In the genomic region with DNA sequence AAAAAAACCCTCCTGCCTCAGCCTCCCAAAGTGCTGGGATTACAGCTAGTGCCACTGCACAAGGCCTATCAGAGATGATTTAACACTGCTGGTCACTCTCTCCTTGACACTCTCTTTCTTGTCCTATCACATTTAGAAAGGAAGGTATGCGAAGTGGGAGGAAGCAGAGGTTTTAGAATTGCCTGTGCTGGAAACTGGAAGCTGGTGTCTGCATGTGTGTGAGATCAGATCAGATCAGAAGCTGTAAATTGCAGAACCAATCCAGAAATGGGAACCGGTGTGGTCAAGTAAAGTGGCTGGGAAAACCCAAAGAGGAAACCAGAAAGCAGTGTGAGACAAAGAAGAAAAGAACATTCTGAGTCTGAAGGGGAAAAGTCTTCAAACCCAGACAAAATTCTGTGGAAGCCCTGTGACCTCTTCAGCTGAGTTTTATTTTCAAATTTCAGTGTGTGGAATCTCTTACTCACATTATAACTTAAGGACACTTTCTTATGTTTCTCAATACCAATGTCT, we compare ENCODE assay signal across 8 cellular contexts. TPM values are rescaled to one million over a fixed set of nuclear protein-coding genes. Genes with fewer than 3 reads are reported as not detected.
DNase-seq lines count a peak whose midpoint lies in the region; ATAC-seq and TF ChIP-seq lines count a peak whose summit lies in the region.

No MANE protein-coding gene starts in this region.

- no peak overlapping the region for H4K8ac ChIP-seq in neuronal stem cell (ENCODE audit: low read depth, low read length)

- no peaks in the 10 kb centered on the region for H3K79me1 ChIP-seq in neuronal stem cell (ENCODE audit: low read depth, low read length)

- peak; percentile 80 for ATAC-seq in HG02840 (IDR thresholded peaks at IDR 0.05; ENCODE audit: low FRiP score, unreplicated experiment)

- TSS peak; percentile 41 for BruUV-seq in PC-9 (replicated peaks; lab: Mats Ljungman, UMichigan)

- H3K9me3 ChIP-seq in PC-9 (ENCODE audit: insufficient read depth, low read depth) (no peaks in the 10 kb centered on the region), neuronal stem cell (replicated peaks in 1 of 2; ENCODE audit: control insufficient read depth in 2 of 2, insufficient read depth in 1 of 2, low read depth in 1 of 2, low read length in 2 of 2) (no peaks in the 10 kb centered on the region)
- no peaks in the 10 kb centered on the region for H3K9me3 ChIP-seq in CD8-positive, alpha-beta memory T cell (ENCODE audit: low read length)

- peaks cover 2% of the 10 kb centered on the region for H3K27me3 Mint-ChIP-seq in activated CD4-positive, alpha-beta T cell treated with anti-CD3 and anti-CD28 coated beads, Interleukin-2, amount 10 ng/mL, durations not matched to agents 24 days and 14 days
- peaks cover 10 to 33% of the 10 kb centered on the region in 2 donors for H3K27me3 Mint-ChIP-seq in CD8-positive, alpha-beta memory T cell

- no peak for TF ChIP-seq CTCF in PC-9 (conservative IDR thresholded peaks at IDR 0.05)

- H3K18ac ChIP-seq in neuronal stem cell (ENCODE audit: low read length) = no peak overlapping the region

- H3K27ac ChIP-seq in PC-9 (peak overlapping the region; percentile 76), neuronal stem cell (replicated peaks; ENCODE audit: low read length) (no peak overlapping the region)
- no peak overlapping the region for H3K27ac ChIP-seq in CD8-positive, alpha-beta memory T cell (ENCODE audit: low read depth, low read length)

- no peak overlapping the region for H4K91ac ChIP-seq in neuronal stem cell (ENCODE audit: low read depth, low read length, poor library complexity)

- intact Hi-C loops in activated CD4-positive, alpha-beta T cell treated with anti-CD3 and anti-CD28 coated beads, Interleukin-2, amount 10 ng/mL, durations not matched to agents 24 days and 14 days (cut with micrococcal nuclease) = loop anchor here (1.0 to 10.0 kb wide), 8 partner anchors 16 to 1186 kb away; a partner anchor contains a TSS
- intact Hi-C loops in PC-9 (cut with micrococcal nuclease; ENCODE audit: unreplicated experiment) = loop anchor here (5.0 kb wide), 1 partner anchor 44 kb away; no protein-coding TSS in a partner anchor

- H3K23ac ChIP-seq in neuronal stem cell (ENCODE audit: low read depth, low read length, poor library complexity) = no peak overlapping the region

- H3K27ac Mint-ChIP-seq in activated CD4-positive, alpha-beta T cell treated with anti-CD3 and anti-CD28 coated beads, Interleukin-2, amount 10 ng/mL, durations not matched to agents 24 days and 14 days = peak overlapping the region; percentile 93
- H3K27ac Mint-ChIP-seq in CD8-positive, alpha-beta memory T cell = peak overlapping the region in 3 of 8 donors; percentile 14 to 75 (median 43)

- no peak overlapping the region for H2AK5ac ChIP-seq in neuronal stem cell (ENCODE audit: low read depth, low read length)

- POLR2A ChIA-PET in PC-9 (lab: Charles Lee; ENCODE audit: unreplicated experiment) = interaction anchor here (0.6 kb wide), 1 partner anchor 34 kb away, joined by 9 read pairs; no protein-coding TSS in a partner anchor
- POLR2A ChIA-PET in CD8-positive, alpha-beta memory T cell (lab: Charles Lee) = no interaction called here

- no peaks in the 10 kb centered on the region for H3K9me2 ChIP-seq in PC-9 (ENCODE audit: insufficient read depth)

- peak overlapping the region; percentile 52 for H3K4me3 Mint-ChIP-seq in activated CD4-positive, alpha-beta T cell treated with anti-CD3 and anti-CD28 coated beads, Interleukin-2, amount 10 ng/mL, durations not matched to agents 24 days and 14 days
- H3K4me3 Mint-ChIP-seq in CD8-positive, alpha-beta memory T cell = no peak overlapping the region

- peaks cover 20% of the 10 kb centered on the region for H3F3A ChIP-seq in PC-9 (ENCODE audit: insufficient read depth, low read depth)

- H3K36me3 Mint-ChIP-seq in activated CD4-positive, alpha-beta T cell treated with anti-CD3 and anti-CD28 coated beads, Interleukin-2, amount 10 ng/mL, durations not matched to agents 24 days and 14 days (ENCODE audit: low read depth) = no peaks in the 10 kb centered on the region
- no peaks in the 10 kb centered on the region for H3K36me3 Mint-ChIP-seq in CD8-positive, alpha-beta memory T cell

- H3K4me3 ChIP-seq in PC-9 (no peak overlapping the region), neuronal stem cell (ENCODE audit: low read length in 2 of 2) (no peak overlapping the region)
- no peak overlapping the region for H3K4me3 ChIP-seq in CD8-positive, alpha-beta memory T cell (ENCODE audit: low read length)

- H3K4me2 ChIP-seq in PC-9 (peak overlapping the region; percentile 17), neuronal stem cell (ENCODE audit: insufficient read depth, low read length, poor library complexity, severe bottlenecking) (no peak overlapping the region)

- H3K36me3 ChIP-seq in PC-9 (ENCODE audit: low read depth) (no peaks in the 10 kb centered on the region), neuronal stem cell (replicated peaks in 1 of 2; ENCODE audit: control insufficient read depth in 2 of 2, insufficient read depth in 2 of 2, low read length in 2 of 2) (no peaks in the 10 kb centered on the region)
- H3K36me3 ChIP-seq in CD8-positive, alpha-beta memory T cell (ENCODE audit: insufficient read depth, low read length) = no peaks in the 10 kb centered on the region

- DNase-seq in activated CD4-positive, alpha-beta T cell treated with anti-CD3 and anti-CD28 coated beads, Interleukin-2, amount 10 ng/mL, durations not matched to agents 24 days and 14 days = peak; percentile 73
- no peak for DNase-seq in activated CD4-positive, alpha-beta T cell treated with anti-CD3 and anti-CD28 coated beads, Interleukin-2, amount 50 U/mL, for 1 hour
- no peak for DNase-seq in PC-9
- no peak for DNase-seq in neuronal stem cell (ENCODE audit: low spot score)
- DNase-seq in NCI-H1092 treated with DMSO at 0.1 percent for 48 hours (lab: John Stamatoyannopoulos, UW) = no peak
- DNase-seq in CD8-positive, alpha-beta memory T cell = no peak
- no peak for DNase-seq in NCI-H510A treated with DMSO at 0.1 percent for 48 hours (lab: John Stamatoyannopoulos, UW)

- H2BK12ac ChIP-seq in neuronal stem cell (ENCODE audit: low read length) = no peak overlapping the region

- no peak overlapping the region for H3K14ac ChIP-seq in neuronal stem cell (ENCODE audit: low read length)

- H3K9me3 Mint-ChIP-seq in activated CD4-positive, alpha-beta T cell treated with anti-CD3 and anti-CD28 coated beads, Interleukin-2, amount 10 ng/mL, durations not matched to agents 24 days and 14 days = peaks cover 10% of the 10 kb centered on the region
- no peaks in the 10 kb centered on the region for H3K9me3 Mint-ChIP-seq in CD8-positive, alpha-beta memory T cell

- H3K4me1 ChIP-seq in PC-9 (replicated peaks; ENCODE audit: insufficient read depth) (peaks cover 18% of the 10 kb centered on the region), neuronal stem cell (ENCODE audit: control insufficient read depth in 2 of 2, insufficient read depth in 1 of 2, low read depth in 1 of 2, low read length in 2 of 2) (peaks cover 0 to 5% of the 10 kb centered on the region in 2 donors)
- H3K4me1 ChIP-seq in CD8-positive, alpha-beta memory T cell (ENCODE audit: insufficient read depth, low read length) = no peaks in the 10 kb centered on the region

- H2BK120ac ChIP-seq in neuronal stem cell (ENCODE audit: low read depth, low read length) = no peak overlapping the region

- H3K9ac ChIP-seq in neuronal stem cell (ENCODE audit: low read depth, low read length, poor library complexity) = no peak overlapping the region

- no peaks in the 10 kb centered on the region for H3K27me3 ChIP-seq in PC-9 (ENCODE audit: insufficient read depth, low read depth)
- H3K27me3 ChIP-seq in neuronal stem cell (ENCODE audit: control insufficient read depth in 3 of 3, insufficient read depth in 3 of 3, low read depth in 1 of 3, low read length in 3 of 3) = no peaks in the 10 kb centered on the region
- no peaks in the 10 kb centered on the region for H3K27me3 ChIP-seq in CD8-positive, alpha-beta memory T cell (ENCODE audit: insufficient read depth, low read length, poor library complexity, severe bottlenecking)

- CTCF ChIA-PET in PC-9 (lab: Charles Lee) = no interaction called here
- CTCF ChIA-PET in CD8-positive, alpha-beta memory T cell (lab: Charles Lee) = no interaction called here

- H3K4me1 Mint-ChIP-seq in activated CD4-positive, alpha-beta T cell treated with anti-CD3 and anti-CD28 coated beads, Interleukin-2, amount 10 ng/mL, durations not matched to agents 24 days and 14 days = peaks cover 35% of the 10 kb centered on the region
- peaks cover 0 to 7% (median 2%) of the 10 kb centered on the region in 3 donors for H3K4me1 Mint-ChIP-seq in CD8-positive, alpha-beta memory T cell

- H3K4ac ChIP-seq in neuronal stem cell (ENCODE audit: low read length) = no peak overlapping the region

- no peak overlapping the region for H2BK15ac ChIP-seq in neuronal stem cell (ENCODE audit: low read length)

- no peaks in the 10 kb centered on the region for H4K20me1 ChIP-seq in PC-9 (ENCODE audit: insufficient read depth)

- H2AFZ ChIP-seq in PC-9 = peak overlapping the region; percentile 67
- peak overlapping the region; percentile 64 for H2AFZ ChIP-seq in neuronal stem cell (ENCODE audit: low read length)

- no peak overlapping the region for H2BK5ac ChIP-seq in neuronal stem cell (ENCODE audit: low read length)

- WGBS in neuronal stem cell (ENCODE audit: extremely low coverage in 2 of 2, insufficient read length in 2 of 2, insufficient replicate concordance in 1 of 2), 2 donors = no CpG with 5 or more reads among the region's 2 CpGs

- H3K79me2 ChIP-seq in PC-9 (ENCODE audit: low read depth) = no peaks in the 10 kb centered on the region

RNA-seq across cellular contexts. Expression of a gene that starts 2.8 kb away (rescaled TPM):
- total RNA-seq in activated CD4-positive, alpha-beta T cell treated with anti-CD3 and anti-CD28 coated beads, Interleukin-2, amount 10 ng/mL, durations not matched to agents 24 days and 14 days = 0.44 and 0.85 TPM in 2 replicates
- total RNA-seq in PC-9 (2021) = 1.5 and 2.8 TPM in 2 replicates
- polyA plus RNA-seq in neuronal stem cell (2013, experiment 1 of 2) = 3.5 TPM
- polyA plus RNA-seq in neuronal stem cell (2013, experiment 2 of 2) = 3.4 TPM
- total RNA-seq in CD8-positive, alpha-beta memory T cell = 1 to 10 TPM in 1 of 2 experiments, under 1 TPM in 1; 0.39 to 1.3 TPM
- not detected for polyA plus RNA-seq in CD8-positive, alpha-beta memory T cell

RNA-seq across cellular contexts. Expression of a gene that starts 15.7 kb away (rescaled TPM):
- total RNA-seq in activated CD4-positive, alpha-beta T cell treated with anti-CD3 and anti-CD28 coated beads, Interleukin-2, amount 10 ng/mL, durations not matched to agents 24 days and 14 days = 58.7 and 60.5 TPM in 2 replicates
- total RNA-seq in PC-9 (2021) = 62.7 and 65.1 TPM in 2 replicates
- polyA plus RNA-seq in neuronal stem cell (2013, experiment 1 of 2) = 42.9 TPM
- polyA plus RNA-seq in neuronal stem cell (2013, experiment 2 of 2) = 41.2 TPM
- total RNA-seq in CD8-positive, alpha-beta memory T cell = 10 to 100 TPM; 68.6 to 75.3 TPM
- polyA plus RNA-seq in CD8-positive, alpha-beta memory T cell = 46.4 TPM
